ENCODE assay signal across 1 cellular context in the genomic region with DNA sequence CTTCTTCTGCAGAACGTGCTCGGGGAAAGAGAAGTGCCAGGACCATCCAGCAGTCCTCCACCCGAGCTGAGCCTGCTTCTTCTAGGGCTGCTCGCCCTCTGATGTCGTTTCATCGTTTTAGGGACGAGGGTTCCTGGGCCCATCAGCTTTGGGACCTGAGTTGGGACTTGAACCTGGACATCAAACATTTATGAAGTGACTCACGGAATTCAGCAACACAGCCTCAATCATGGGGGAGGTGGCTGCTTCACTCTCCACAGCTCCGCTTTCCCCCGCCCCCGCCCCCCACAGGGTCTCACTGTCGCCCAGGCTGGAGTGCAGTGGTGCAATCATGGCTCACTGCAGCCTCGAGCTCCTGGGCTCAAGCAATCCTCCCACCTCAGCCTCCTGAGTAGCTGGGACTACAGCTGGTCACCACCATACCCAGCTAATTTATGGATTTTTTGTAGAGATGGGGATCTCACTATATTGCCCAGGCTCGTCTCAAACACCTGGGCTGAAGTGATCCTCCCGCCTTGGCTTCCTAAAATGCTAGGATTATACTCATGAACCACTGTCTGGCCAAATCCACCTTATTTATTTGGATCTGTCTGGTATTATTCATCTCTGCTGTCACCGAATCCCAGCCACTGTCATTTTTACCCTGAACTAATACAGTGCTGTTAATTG.
TF ChIP-seq lines count a peak whose summit lies in the region.

No MANE protein-coding gene starts in this region.

TF ChIP-seq in K562, 482 proteins besides CTCF, POLR2A, EP300 and RAD21:
- TF ChIP-seq GABPA (tag; conservative IDR thresholded peaks at IDR 0.05; ENCODE audit: low read depth) (no peak), PRPF4 (IDR thresholded peaks at IDR 0.05; ENCODE audit: insufficient read depth, low read depth, low read length, poor library complexity, severe bottlenecking) (no peak), ZNF668 (CRISPR knock-in tag; IDR thresholded peaks at IDR 0.05) (no peak), RBM25 (IDR thresholded peaks at IDR 0.05; ENCODE audit: low read depth, low read length, severe bottlenecking) (no peak), KDM1A (IDR thresholded peaks at IDR 0.05) (peak in 1 of 2 experiments; percentile 35; a peak in 1 of 4 replicates), SMARCA5 (IDR thresholded peaks at IDR 0.05) (peak; percentile 70; the same call in 1 of the 2 replicates), PHF20 (IDR thresholded peaks at IDR 0.05; ENCODE audit: partially characterized antibody) (no peak), SPI1 (IDR thresholded peaks at IDR 0.05; ENCODE audit: borderline replicate concordance, low read depth, low read length) (no peak), JUND (IDR thresholded peaks at IDR 0.05; ENCODE audit: borderline replicate concordance, low read depth, low read length) (no peak), JUND (tag; IDR thresholded peaks at IDR 0.05; ENCODE audit: borderline replicate concordance, low read depth, low read length) (0 out of 3 replicates have a peak, but pooled peaks have one; percentile 3), ZNF146 (CRISPR knock-in tag; IDR thresholded peaks at IDR 0.05; ENCODE audit: unreplicated experiment) (no peak), TAF15 (IDR thresholded peaks at IDR 0.05; ENCODE audit: low read depth, low read length) (no peak), NR3C1 (CRISPR knock-in tag; IDR thresholded peaks at IDR 0.05) (no peak), MAZ (CRISPR knock-in tag; conservative IDR thresholded peaks at IDR 0.05 in 1 of 2, IDR thresholded peaks at IDR 0.05 in 1 of 2) (peak in 1 of 2 experiments; percentile 54; a peak in 2 of 4 replicates), ZNF586 (CRISPR knock-in tag; conservative IDR thresholded peaks at IDR 0.05) (no peak), NEUROD1 (IDR thresholded peaks at IDR 0.05; ENCODE audit: borderline replicate concordance, low read depth, low read length, partially characterized antibody) (no peak), PHB (CRISPR knock-in tag; IDR thresholded peaks at IDR 0.05) (no peak), SP1 (CRISPR knock-in tag; IDR thresholded peaks at IDR 0.05) (no peak), CTBP1 (IDR thresholded peaks at IDR 0.05; ENCODE audit: borderline replicate concordance) (peak; percentile 41; the same call in 1 of the 2 replicates), DDX20 (tag; IDR thresholded peaks at IDR 0.05; ENCODE audit: low read depth) (no peak), RNF2 (IDR thresholded peaks at IDR 0.05) (no peak), ZNF77 (CRISPR knock-in tag; IDR thresholded peaks at IDR 0.05) (no peak), CEBPB (tag; IDR thresholded peaks at IDR 0.05) (peak; percentile 51), ZNF121 (CRISPR knock-in tag; conservative IDR thresholded peaks at IDR 0.05) (peak; percentile 87), BRCA1 (IDR thresholded peaks at IDR 0.05) (no peak), BRCA1 (CRISPR knock-in tag; IDR thresholded peaks at IDR 0.05) (no peak), EGR1 (conservative IDR thresholded peaks at IDR 0.05) (peak; percentile 73), BRD9 (IDR thresholded peaks at IDR 0.05; ENCODE audit: low read depth, partially characterized antibody) (no peak), DPF2 (IDR thresholded peaks at IDR 0.05) (peak; percentile 41; the same call in 1 of the 2 replicates), ZNF263 (CRISPR knock-in tag; IDR thresholded peaks at IDR 0.05; ENCODE audit: borderline replicate concordance) (peak; percentile 63), NFIX (CRISPR knock-in tag; IDR thresholded peaks at IDR 0.05; ENCODE audit: low read depth) (no peak), SLC30A9 (CRISPR knock-in tag; IDR thresholded peaks at IDR 0.05) (no peak), CEBPG (CRISPR knock-in tag; IDR thresholded peaks at IDR 0.05) (peak; percentile 50; the same call in 1 of the 2 replicates), CEBPG (tag; conservative IDR thresholded peaks at IDR 0.05 in 1 of 2, IDR thresholded peaks at IDR 0.05 in 1 of 2) (no peak), ETS2 (tag; IDR thresholded peaks at IDR 0.05; ENCODE audit: borderline replicate concordance, poor library complexity, severe bottlenecking) (no peak), ZBTB7A (IDR thresholded peaks at IDR 0.05; ENCODE audit: borderline replicate concordance, control insufficient read depth, low read depth, low read length) (0 out of 2 replicates have a peak, but pooled peaks have one; percentile 39)
- TF ChIP-seq, protein P1, sequence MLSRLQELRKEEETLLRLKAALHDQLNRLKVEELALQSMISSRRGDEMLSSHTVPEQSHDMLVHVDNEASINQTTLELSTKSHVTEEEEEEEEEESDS (CRISPR knock-in tag; IDR thresholded peaks at IDR 0.05), result no peak
- TF ChIP-seq, protein P2, sequence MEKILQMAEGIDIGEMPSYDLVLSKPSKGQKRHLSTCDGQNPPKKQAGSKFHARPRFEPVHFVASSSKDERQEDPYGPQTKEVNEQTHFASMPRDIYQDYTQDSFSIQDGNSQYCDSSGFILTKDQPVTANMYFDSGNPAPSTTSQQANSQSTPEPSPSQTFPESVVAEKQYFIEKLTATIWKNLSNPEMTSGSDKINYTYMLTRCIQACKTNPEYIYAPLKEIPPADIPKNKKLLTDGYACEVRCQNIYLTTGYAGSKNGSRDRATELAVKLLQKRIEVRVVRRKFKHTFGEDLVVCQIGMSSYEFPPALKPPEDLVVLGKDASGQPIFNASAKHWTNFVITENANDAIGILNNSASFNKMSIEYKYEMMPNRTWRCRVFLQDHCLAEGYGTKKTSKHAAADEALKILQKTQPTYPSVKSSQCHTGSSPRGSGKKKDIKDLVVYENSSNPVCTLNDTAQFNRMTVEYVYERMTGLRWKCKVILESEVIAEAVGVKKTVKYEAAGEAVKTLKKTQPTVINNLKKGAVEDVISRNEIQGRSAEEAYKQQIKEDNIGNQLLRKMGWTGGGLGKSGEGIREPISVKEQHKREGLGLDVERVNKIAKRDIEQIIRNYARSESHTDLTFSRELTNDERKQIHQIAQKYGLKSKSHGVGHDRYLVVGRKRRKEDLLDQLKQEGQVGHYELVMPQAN (IDR thresholded peaks at IDR 0.05; ENCODE audit: borderline replicate concordance), result 0 out of 2 replicates have a peak, but pooled peaks have one; percentile 20
- TF ChIP-seq, protein P3, sequence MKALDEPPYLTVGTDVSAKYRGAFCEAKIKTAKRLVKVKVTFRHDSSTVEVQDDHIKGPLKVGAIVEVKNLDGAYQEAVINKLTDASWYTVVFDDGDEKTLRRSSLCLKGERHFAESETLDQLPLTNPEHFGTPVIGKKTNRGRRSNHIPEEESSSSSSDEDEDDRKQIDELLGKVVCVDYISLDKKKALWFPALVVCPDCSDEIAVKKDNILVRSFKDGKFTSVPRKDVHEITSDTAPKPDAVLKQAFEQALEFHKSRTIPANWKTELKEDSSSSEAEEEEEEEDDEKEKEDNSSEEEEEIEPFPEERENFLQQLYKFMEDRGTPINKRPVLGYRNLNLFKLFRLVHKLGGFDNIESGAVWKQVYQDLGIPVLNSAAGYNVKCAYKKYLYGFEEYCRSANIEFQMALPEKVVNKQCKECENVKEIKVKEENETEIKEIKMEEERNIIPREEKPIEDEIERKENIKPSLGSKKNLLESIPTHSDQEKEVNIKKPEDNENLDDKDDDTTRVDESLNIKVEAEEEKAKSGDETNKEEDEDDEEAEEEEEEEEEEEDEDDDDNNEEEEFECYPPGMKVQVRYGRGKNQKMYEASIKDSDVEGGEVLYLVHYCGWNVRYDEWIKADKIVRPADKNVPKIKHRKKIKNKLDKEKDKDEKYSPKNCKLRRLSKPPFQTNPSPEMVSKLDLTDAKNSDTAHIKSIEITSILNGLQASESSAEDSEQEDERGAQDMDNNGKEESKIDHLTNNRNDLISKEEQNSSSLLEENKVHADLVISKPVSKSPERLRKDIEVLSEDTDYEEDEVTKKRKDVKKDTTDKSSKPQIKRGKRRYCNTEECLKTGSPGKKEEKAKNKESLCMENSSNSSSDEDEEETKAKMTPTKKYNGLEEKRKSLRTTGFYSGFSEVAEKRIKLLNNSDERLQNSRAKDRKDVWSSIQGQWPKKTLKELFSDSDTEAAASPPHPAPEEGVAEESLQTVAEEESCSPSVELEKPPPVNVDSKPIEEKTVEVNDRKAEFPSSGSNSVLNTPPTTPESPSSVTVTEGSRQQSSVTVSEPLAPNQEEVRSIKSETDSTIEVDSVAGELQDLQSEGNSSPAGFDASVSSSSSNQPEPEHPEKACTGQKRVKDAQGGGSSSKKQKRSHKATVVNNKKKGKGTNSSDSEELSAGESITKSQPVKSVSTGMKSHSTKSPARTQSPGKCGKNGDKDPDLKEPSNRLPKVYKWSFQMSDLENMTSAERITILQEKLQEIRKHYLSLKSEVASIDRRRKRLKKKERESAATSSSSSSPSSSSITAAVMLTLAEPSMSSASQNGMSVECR (CRISPR knock-in tag; IDR thresholded peaks at IDR 0.05), result 0 out of 2 replicates have a peak, but pooled peaks have one; percentile 25
- TF ChIP-seq, protein P4, sequence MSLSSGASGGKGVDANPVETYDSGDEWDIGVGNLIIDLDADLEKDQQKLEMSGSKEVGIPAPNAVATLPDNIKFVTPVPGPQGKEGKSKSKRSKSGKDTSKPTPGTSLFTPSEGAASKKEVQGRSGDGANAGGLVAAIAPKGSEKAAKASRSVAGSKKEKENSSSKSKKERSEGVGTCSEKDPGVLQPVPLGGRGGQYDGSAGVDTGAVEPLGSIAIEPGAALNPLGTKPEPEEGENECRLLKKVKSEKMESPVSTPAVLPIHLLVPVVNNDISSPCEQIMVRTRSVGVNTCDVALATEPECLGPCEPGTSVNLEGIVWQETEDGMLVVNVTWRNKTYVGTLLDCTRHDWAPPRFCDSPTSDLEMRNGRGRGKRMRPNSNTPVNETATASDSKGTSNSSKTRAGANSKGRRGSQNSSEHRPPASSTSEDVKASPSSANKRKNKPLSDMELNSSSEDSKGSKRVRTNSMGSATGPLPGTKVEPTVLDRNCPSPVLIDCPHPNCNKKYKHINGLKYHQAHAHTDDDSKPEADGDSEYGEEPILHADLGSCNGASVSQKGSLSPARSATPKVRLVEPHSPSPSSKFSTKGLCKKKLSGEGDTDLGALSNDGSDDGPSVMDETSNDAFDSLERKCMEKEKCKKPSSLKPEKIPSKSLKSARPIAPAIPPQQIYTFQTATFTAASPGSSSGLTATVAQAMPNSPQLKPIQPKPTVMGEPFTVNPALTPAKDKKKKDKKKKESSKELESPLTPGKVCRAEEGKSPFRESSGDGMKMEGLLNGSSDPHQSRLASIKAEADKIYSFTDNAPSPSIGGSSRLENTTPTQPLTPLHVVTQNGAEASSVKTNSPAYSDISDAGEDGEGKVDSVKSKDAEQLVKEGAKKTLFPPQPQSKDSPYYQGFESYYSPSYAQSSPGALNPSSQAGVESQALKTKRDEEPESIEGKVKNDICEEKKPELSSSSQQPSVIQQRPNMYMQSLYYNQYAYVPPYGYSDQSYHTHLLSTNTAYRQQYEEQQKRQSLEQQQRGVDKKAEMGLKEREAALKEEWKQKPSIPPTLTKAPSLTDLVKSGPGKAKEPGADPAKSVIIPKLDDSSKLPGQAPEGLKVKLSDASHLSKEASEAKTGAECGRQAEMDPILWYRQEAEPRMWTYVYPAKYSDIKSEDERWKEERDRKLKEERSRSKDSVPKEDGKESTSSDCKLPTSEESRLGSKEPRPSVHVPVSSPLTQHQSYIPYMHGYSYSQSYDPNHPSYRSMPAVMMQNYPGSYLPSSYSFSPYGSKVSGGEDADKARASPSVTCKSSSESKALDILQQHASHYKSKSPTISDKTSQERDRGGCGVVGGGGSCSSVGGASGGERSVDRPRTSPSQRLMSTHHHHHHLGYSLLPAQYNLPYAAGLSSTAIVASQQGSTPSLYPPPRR (CRISPR knock-in tag; IDR thresholded peaks at IDR 0.05; ENCODE audit: borderline replicate concordance), result no peak
- TF ChIP-seq, protein P5, sequence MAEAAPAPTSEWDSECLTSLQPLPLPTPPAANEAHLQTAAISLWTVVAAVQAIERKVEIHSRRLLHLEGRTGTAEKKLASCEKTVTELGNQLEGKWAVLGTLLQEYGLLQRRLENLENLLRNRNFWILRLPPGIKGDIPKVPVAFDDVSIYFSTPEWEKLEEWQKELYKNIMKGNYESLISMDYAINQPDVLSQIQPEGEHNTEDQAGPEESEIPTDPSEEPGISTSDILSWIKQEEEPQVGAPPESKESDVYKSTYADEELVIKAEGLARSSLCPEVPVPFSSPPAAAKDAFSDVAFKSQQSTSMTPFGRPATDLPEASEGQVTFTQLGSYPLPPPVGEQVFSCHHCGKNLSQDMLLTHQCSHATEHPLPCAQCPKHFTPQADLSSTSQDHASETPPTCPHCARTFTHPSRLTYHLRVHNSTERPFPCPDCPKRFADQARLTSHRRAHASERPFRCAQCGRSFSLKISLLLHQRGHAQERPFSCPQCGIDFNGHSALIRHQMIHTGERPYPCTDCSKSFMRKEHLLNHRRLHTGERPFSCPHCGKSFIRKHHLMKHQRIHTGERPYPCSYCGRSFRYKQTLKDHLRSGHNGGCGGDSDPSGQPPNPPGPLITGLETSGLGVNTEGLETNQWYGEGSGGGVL (CRISPR knock-in tag; IDR thresholded peaks at IDR 0.05), result no peak
- TF ChIP-seq, protein P6, sequence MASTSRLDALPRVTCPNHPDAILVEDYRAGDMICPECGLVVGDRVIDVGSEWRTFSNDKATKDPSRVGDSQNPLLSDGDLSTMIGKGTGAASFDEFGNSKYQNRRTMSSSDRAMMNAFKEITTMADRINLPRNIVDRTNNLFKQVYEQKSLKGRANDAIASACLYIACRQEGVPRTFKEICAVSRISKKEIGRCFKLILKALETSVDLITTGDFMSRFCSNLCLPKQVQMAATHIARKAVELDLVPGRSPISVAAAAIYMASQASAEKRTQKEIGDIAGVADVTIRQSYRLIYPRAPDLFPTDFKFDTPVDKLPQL (IDR thresholded peaks at IDR 0.05; ENCODE audit: extremely low read depth, insufficient read length), result no peak
